Comparison of ENCODE assay signal across 8 cellular contexts in the genomic region with DNA sequence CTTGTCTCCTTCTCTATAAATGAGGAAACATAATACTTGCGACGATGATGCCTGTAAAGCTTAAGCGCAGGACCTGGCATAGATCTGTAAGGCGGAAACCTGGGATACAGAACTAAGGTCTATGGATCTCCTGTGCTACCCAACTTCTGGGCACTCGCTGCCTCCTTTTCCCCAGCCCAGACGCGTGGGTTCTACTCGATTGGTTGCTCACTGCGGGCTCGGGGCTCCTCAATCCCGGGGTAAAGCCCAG. TPM values are rescaled to one million over a fixed set of nuclear protein-coding genes. Genes with fewer than 3 reads are reported as not detected.
DNase-seq lines count a peak whose midpoint lies in the region; ATAC-seq and TF ChIP-seq lines count a peak whose summit lies in the region.

No MANE protein-coding gene starts in this region.

- peak; percentile 20 for ATAC-seq in GM19351 (IDR thresholded peaks at IDR 0.05; ENCODE audit: unreplicated experiment)
- ATAC-seq in mucosa of descending colon = peak; percentile 49
- no peak for ATAC-seq in GM18502 (IDR thresholded peaks at IDR 0.05; ENCODE audit: poor library complexity, unreplicated experiment)
- ATAC-seq in HG03095 (IDR thresholded peaks at IDR 0.05; ENCODE audit: unreplicated experiment) = no peak

- peaks cover 15% of the 10 kb centered on the region for H3K36me3 ChIP-seq in mucosa of descending colon (ENCODE audit: low read depth)

- CTCF ChIA-PET in AG04450 (lab: Charles Lee) = interaction anchor here (0.5 to 4.6 kb wide), 34 partner anchors 8 to 467 kb away, joined by 3 to 83 read pairs (median 4); a partner anchor contains a TSS

- TF ChIP-seq CTCF in AG04450 (IDR thresholded peaks at IDR 0.05; ENCODE audit: low read depth, low read length) (no peak), chondrocyte (IDR thresholded peaks at IDR 0.05) (no peak), mucosa of descending colon (IDR thresholded peaks at IDR 0.05) (no peak)

- H3K4me1 ChIP-seq in mucosa of descending colon (ENCODE audit: low read depth) = peaks cover 6% of the 10 kb centered on the region

- DNase-seq in AG04450 (ENCODE audit: low read depth, low spot score) (no peak), NCI-H748 treated with DMSO at 0.1 percent for 48 hours (lab: John Stamatoyannopoulos, UW) (peak; percentile 52), chondrocyte (ENCODE audit: low spot score) (no peak), mucosa of descending colon (no peak)
- no peak for DNase-seq in activated CD8-positive, alpha-beta memory T cell treated with anti-CD3 and anti-CD28 coated beads for 24 hours

- H3K4me3 ChIP-seq in AG04450 (ENCODE audit: low read depth, low read length) = peak overlapping the region; percentile 98
- peak overlapping the region; percentile 52 for H3K4me3 ChIP-seq in mucosa of descending colon

- H3K9me3 ChIP-seq in AG04450 (ENCODE audit: control insufficient read depth, insufficient read depth, low read length) = no peaks in the 10 kb centered on the region; the same call in 1 of the 2 replicates
- H3K9me3 ChIP-seq in mucosa of descending colon = no peaks in the 10 kb centered on the region

- H3K27ac Mint-ChIP-seq in chondrocyte (ENCODE audit: unreplicated experiment) = peak overlapping the region; percentile 98

- no peaks in the 10 kb centered on the region for H3K27me3 Mint-ChIP-seq in chondrocyte (ENCODE audit: low read depth)

- H3K27me3 ChIP-seq in AG04450 (ENCODE audit: control insufficient read depth, insufficient read depth, low read length) = no peaks in the 10 kb centered on the region

- H3K36me3 Mint-ChIP-seq in chondrocyte (ENCODE audit: low read depth) = peaks cover 18% of the 10 kb centered on the region

- no peaks in the 10 kb centered on the region for H3K9me3 Mint-ChIP-seq in chondrocyte (ENCODE audit: low read depth)

- peaks cover 30% of the 10 kb centered on the region for H3K4me1 Mint-ChIP-seq in chondrocyte (ENCODE audit: low read depth)

- H3K4me3 Mint-ChIP-seq in chondrocyte (ENCODE audit: unreplicated experiment) = peak overlapping the region; percentile 97

- H3K27ac ChIP-seq in AG04450 (ENCODE audit: low read depth, low read length) = peak overlapping the region; percentile 91

- intact Hi-C loops in mucosa of descending colon (cut with DNase I, micrococcal nuclease) = no loop called here

- POLR2A ChIA-PET in AG04450 (lab: Yijun Ruan, JAX) = interaction anchor here (0.8 to 2.2 kb wide), 7 partner anchors 19 to 535 kb away, joined by 3 to 8 read pairs (median 3); a partner anchor contains a TSS

RNA-seq across cellular contexts. Expression of a gene that starts 0.6 kb away (rescaled TPM):
- 68.6 and 90.2 TPM in 2 replicates for polyA plus RNA-seq in AG04450 (2011; rRNA removed)
- 51.0 and 72.4 TPM in 2 replicates for polyA minus RNA-seq in AG04450 (2011; rRNA and poly(A)+ RNA removed)
- total RNA-seq in chondrocyte = 75.2 to 94.4 TPM (median 75.4 TPM) in 3 replicates
- 10 to 100 TPM; 73.4 to 89.9 (median 77.5) TPM for total RNA-seq in mucosa of descending colon

RNA-seq across cellular contexts. Expression of a gene that starts 26.5 kb away (rescaled TPM):
- polyA plus RNA-seq in AG04450 (2011; rRNA removed) = 1.7 and 2.4 TPM in 2 replicates
- polyA minus RNA-seq in AG04450 (2011; rRNA and poly(A)+ RNA removed) = 5.3 and 6.3 TPM in 2 replicates
- total RNA-seq in chondrocyte = 2.0 to 7.5 TPM (median 3.6 TPM) in 3 replicates
- total RNA-seq in mucosa of descending colon = 10 to 100 TPM in 1 of 3 donors, 1 to 10 TPM in 2; 2.3 to 10.2 (median 2.9) TPM

RNA-seq across cellular contexts. Expression of a gene that starts 35.9 kb away (rescaled TPM):
- 0.04 and 0.09 TPM in 2 replicates for polyA plus RNA-seq in AG04450 (2011; rRNA removed)
- polyA minus RNA-seq in AG04450 (2011; rRNA and poly(A)+ RNA removed) = 0.09 and 1.1 TPM in 2 replicates
- total RNA-seq in chondrocyte = 0.31 to 1.6 TPM (median 0.42 TPM) in 3 replicates
- 1,000 to 10,000 TPM; 1,609 to 4,808 (median 4,422) TPM for total RNA-seq in mucosa of descending colon

Comparison
In these comparisons a context has a peak if more than half of its experiments do, and no peak if none do; other contexts are left out.
1. ATAC-seq: peak in GM19351 (single experiment) and mucosa of descending colon (single experiment); none in GM18502 (single experiment) and HG03095 (single experiment).
2. RNA of a gene that starts 35.9 kb away (total RNA-seq): 1,609 to 4,808 TPM in mucosa of descending colon; 0.31 to 1.6 TPM in chondrocyte; every median in the first group is over 100 times any median in the second.